In the genomic region with DNA sequence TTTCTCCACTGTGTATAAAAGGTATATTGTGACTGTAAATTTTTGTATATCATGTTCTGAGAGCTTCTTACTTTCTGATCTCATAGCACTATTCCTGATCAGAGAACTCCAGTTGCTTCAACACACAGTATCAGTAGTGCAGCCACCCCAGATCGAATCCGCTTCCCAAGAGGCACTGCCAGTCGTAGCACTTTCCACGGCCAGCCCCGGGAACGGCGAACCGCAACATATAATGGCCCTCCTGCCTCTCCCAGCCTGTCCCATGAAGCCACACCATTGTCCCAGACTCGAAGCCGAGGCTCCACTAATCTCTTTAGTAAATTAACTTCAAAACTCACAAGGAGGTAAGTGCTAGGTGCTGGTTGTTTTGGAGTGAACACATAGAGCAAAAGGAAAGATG, we compare ENCODE assay signal across 12 cellular contexts.
"Had no signal": no experiment of that assay in that cellular context is flagged by ENCODE, and none has a peak within 500 bp of the region (broad histone marks: within the 10 kb centered on the region; RNA-seq: fewer than 3 reads in every experiment).

No MANE protein-coding gene starts in this region.

- H3K27ac Mint-ChIP-seq: activated CD4-positive, alpha-beta memory T cell treated with anti-CD3 and anti-CD28 coated beads for 36 hours; activated CD4-positive, alpha-beta T cell treated with anti-CD3 and anti-CD28 coated beads for 36 hours; T-helper 1 cell treated with Interleukin-12 subunit alpha and Interleukin-12 subunit beta and Interleukin-4 antibody, amounts not matched to agents 30 μg/mL and 1 μg/mL, for 36 hours had no signal

- H3K4me3 Mint-ChIP-seq: activated CD4-positive, alpha-beta memory T cell treated with anti-CD3 and anti-CD28 coated beads for 36 hours; activated CD4-positive, alpha-beta T cell treated with anti-CD3 and anti-CD28 coated beads for 36 hours; natural killer cell treated with Interleukin-12 subunit alpha and Interleukin-12 subunit beta and Interleukin-15 and Interleukin-18, amount 100 ng/mL, for 72 hours; T-helper 1 cell treated with Interleukin-12 subunit alpha and Interleukin-12 subunit beta and Interleukin-4 antibody, amounts not matched to agents 30 μg/mL and 1 μg/mL, for 36 hours had no signal

- H3K27ac ChIP-seq: adrenal gland, esophagus squamous epithelium, spleen, stomach had no signal

- H3K9me3 ChIP-seq: adrenal gland, esophagus squamous epithelium, spleen, stomach had no signal

- H3K4me3 ChIP-seq: adrenal gland, esophagus squamous epithelium, spleen, stomach had no signal

- H3K4me1 Mint-ChIP-seq: activated CD4-positive, alpha-beta T cell treated with anti-CD3 and anti-CD28 coated beads for 36 hours had no signal

- H3K9me3 Mint-ChIP-seq: activated CD4-positive, alpha-beta memory T cell treated with anti-CD3 and anti-CD28 coated beads for 36 hours; natural killer cell treated with Interleukin-12 subunit alpha and Interleukin-12 subunit beta and Interleukin-15 and Interleukin-18, amount 100 ng/mL, for 72 hours; T-helper 1 cell treated with Interleukin-12 subunit alpha and Interleukin-12 subunit beta and Interleukin-4 antibody, amounts not matched to agents 30 μg/mL and 1 μg/mL, for 36 hours had no signal

- H3K27me3 ChIP-seq: adrenal gland, esophagus squamous epithelium, spleen, stomach had no signal

- H3K27me3 Mint-ChIP-seq: activated CD4-positive, alpha-beta memory T cell treated with anti-CD3 and anti-CD28 coated beads for 36 hours; activated CD4-positive, alpha-beta T cell treated with anti-CD3 and anti-CD28 coated beads for 36 hours; natural killer cell treated with Interleukin-12 subunit alpha and Interleukin-12 subunit beta and Interleukin-15 and Interleukin-18, amount 100 ng/mL, for 72 hours had no signal

- ATAC-seq: activated CD4-positive, alpha-beta T cell treated with anti-CD3 and anti-CD28 coated beads for 36 hours; natural killer cell treated with Interleukin-12 subunit alpha and Interleukin-12 subunit beta and Interleukin-15 and Interleukin-18, amount 100 ng/mL, for 72 hours; sciatic nerve had no signal

- DNase-seq: activated CD4-positive, alpha-beta memory T cell treated with anti-CD3 and anti-CD28 coated beads for 36 hours; activated CD4-positive, alpha-beta T cell treated with anti-CD3 and anti-CD28 coated beads for 36 hours; activated naive CD4-positive, alpha-beta T cell treated with Interleukin-2 at 50 U/mL for 16 hours; esophagus squamous epithelium; foreskin fibroblast; SHP77 treated with DMSO at 0.1 percent for 48 hours; spleen; stomach had no signal

- H3K4me1 ChIP-seq: spleen, stomach had no signal
